8 cellular contexts compared by ENCODE assay signal in genomic region chr20:8790442-8791074, GRCh38.
A peak's percentile ranks its signal among the peaks of the same experiment; 100 is the strongest.
DNase-seq lines count a peak whose midpoint lies in the region; ATAC-seq and TF ChIP-seq lines count a peak whose summit lies in the region.

No MANE protein-coding gene starts in this region.

- no peak overlapping the region for H3K9ac ChIP-seq in SU-DHL-6 (ENCODE audit: low read length)

- H3K4me2 ChIP-seq in SU-DHL-6 (ENCODE audit: low read depth, low read length, poor library complexity, severe bottlenecking), result no peak overlapping the region

- H3K9me3 Mint-ChIP-seq in activated CD8-positive, alpha-beta memory T cell treated with anti-CD3 and anti-CD28 coated beads, Interleukin-2, amount 10 ng/mL, durations not matched to agents 7 days and 5 days (ENCODE audit: low read depth), result no peaks in the 10 kb centered on the region

- no peaks in the 10 kb centered on the region for H3K79me2 ChIP-seq in SU-DHL-6 (ENCODE audit: insufficient read depth, low read length)

- no peaks in the 10 kb centered on the region for H3K4me1 ChIP-seq in psoas muscle

- H3K36me3 Mint-ChIP-seq in activated CD8-positive, alpha-beta memory T cell treated with anti-CD3 and anti-CD28 coated beads, Interleukin-2, amount 10 ng/mL, durations not matched to agents 7 days and 5 days, result no peaks in the 10 kb centered on the region

- H3K9me2 ChIP-seq in SU-DHL-6 (replicated peaks; ENCODE audit: insufficient read depth, low read length), result no peaks in the 10 kb centered on the region

- H4K20me1 ChIP-seq in SU-DHL-6 (ENCODE audit: low read depth, low read length), result no peaks in the 10 kb centered on the region

- no peak overlapping the region for H3K4me3 Mint-ChIP-seq in activated CD8-positive, alpha-beta memory T cell treated with anti-CD3 and anti-CD28 coated beads, Interleukin-2, amount 10 ng/mL, durations not matched to agents 7 days and 5 days

- H3K27ac Mint-ChIP-seq in activated CD8-positive, alpha-beta memory T cell treated with anti-CD3 and anti-CD28 coated beads, Interleukin-2, amount 10 ng/mL, durations not matched to agents 7 days and 5 days, result no peak overlapping the region

- H3K27me3 Mint-ChIP-seq in activated CD8-positive, alpha-beta memory T cell treated with anti-CD3 and anti-CD28 coated beads, Interleukin-2, amount 10 ng/mL, durations not matched to agents 7 days and 5 days, result no peaks in the 10 kb centered on the region

- no peaks in the 10 kb centered on the region for H3K4me1 Mint-ChIP-seq in activated CD8-positive, alpha-beta memory T cell treated with anti-CD3 and anti-CD28 coated beads, Interleukin-2, amount 10 ng/mL, durations not matched to agents 7 days and 5 days

- TF ChIP-seq CTCF in LNCAP (IDR thresholded peaks at IDR 0.05) (peak; percentile 98), SU-DHL-6 (IDR thresholded peaks at IDR 0.05; ENCODE audit: insufficient read depth, low read length, poor library complexity, severe bottlenecking) (peak; percentile 79), psoas muscle (IDR thresholded peaks at IDR 0.05) (peak; percentile 92)

- H3K27me3 ChIP-seq in SU-DHL-6 (ENCODE audit: low read length), result no peaks in the 10 kb centered on the region
- no peaks in the 10 kb centered on the region for H3K27me3 ChIP-seq in psoas muscle (ENCODE audit: insufficient read depth in 3 of 3, low read length in 2 of 3)

- H3K27ac ChIP-seq in SU-DHL-6 (ENCODE audit: low read depth, low read length) (no peak overlapping the region), psoas muscle (no peak overlapping the region)

- CTCF ChIA-PET in activated CD8-positive, alpha-beta memory T cell treated with anti-CD3 and anti-CD28 coated beads, Interleukin-2, amount 10 ng/mL, durations not matched to agents 7 days and 5 days (lab: Charles Lee), result interaction anchor here (0.6 to 1.0 kb wide), 2 partner anchors 11 to 15 kb away, joined by 3 read pairs; no protein-coding TSS in a partner anchor

- no peak for DNase-seq in activated CD8-positive, alpha-beta memory T cell treated with anti-CD3 and anti-CD28 coated beads, Interleukin-2, amount 10 ng/mL, durations not matched to agents 7 days and 5 days
- DNase-seq in activated CD8-positive, alpha-beta memory T cell treated with anti-CD3 and anti-CD28 coated beads, Interleukin-2, amount 50 U/mL, for 48 hours, result no peak
- DNase-seq in foreskin melanocyte (peak; percentile 27), psoas muscle (no peak)
- DNase-seq in activated effector memory CD4-positive, alpha-beta T cell treated with anti-CD3 and anti-CD28 coated beads, Interleukin-2, amount 50 U/mL, for 16 hours, result no peak

- H3F3A ChIP-seq in SU-DHL-6 (ENCODE audit: insufficient read depth), result no peaks in the 10 kb centered on the region

- WGBS in psoas muscle, 3 donors, result 55 to 64% (median 62%) methylated on average over 5 of the region's 5 CpGs

- peak; percentile 36 for ATAC-seq in activated CD8-positive, alpha-beta memory T cell treated with anti-CD3 and anti-CD28 coated beads, Interleukin-2, amount 10 ng/mL, durations not matched to agents 7 days and 5 days
- ATAC-seq in GM21717 (IDR thresholded peaks at IDR 0.05; ENCODE audit: unreplicated experiment) (peak; percentile 78), psoas muscle (no peak)

- no peak overlapping the region for H3K4me3 ChIP-seq in SU-DHL-6 (ENCODE audit: insufficient read depth, low read length, poor library complexity, severe bottlenecking)
- H3K4me3 ChIP-seq in psoas muscle, result no peak overlapping the region

- H2AFZ ChIP-seq in SU-DHL-6 (ENCODE audit: low read depth, low read length, severe bottlenecking), result no peak overlapping the region

- H3K9me3 ChIP-seq in SU-DHL-6 (ENCODE audit: insufficient read depth, low read length) (no peaks in the 10 kb centered on the region), psoas muscle (no peaks in the 10 kb centered on the region)

- no peaks in the 10 kb centered on the region for H3K36me3 ChIP-seq in SU-DHL-6 (ENCODE audit: low read length)
- peaks cover 0 to 7% of the 10 kb centered on the region in 2 donors for H3K36me3 ChIP-seq in psoas muscle (ENCODE audit: insufficient read depth in 1 of 2, low read depth in 1 of 2)

- intact Hi-C loops in psoas muscle (cut with DNase I), result loop anchor here in 1 of 2 donors (5.0 kb wide), 1 partner anchor 567 kb away; no protein-coding TSS in a partner anchor

Comparison
In these comparisons a context has a peak if more than half of its experiments do, and no peak if none do; other contexts are left out.
1. ATAC-seq: peak in activated CD8-positive, alpha-beta memory T cell treated with anti-CD3 and anti-CD28 coated beads, Interleukin-2, amount 10 ng/mL, durations not matched to agents 7 days and 5 days (single experiment) and GM21717 (single experiment); none in psoas muscle (0 of 4).
2. Peak in every context shown above with its lines, with median percentiles within 50 percentile points of each other: CTCF ChIP-seq.